Comparison of ENCODE assay signal across 17 cellular contexts in the genomic region with DNA sequence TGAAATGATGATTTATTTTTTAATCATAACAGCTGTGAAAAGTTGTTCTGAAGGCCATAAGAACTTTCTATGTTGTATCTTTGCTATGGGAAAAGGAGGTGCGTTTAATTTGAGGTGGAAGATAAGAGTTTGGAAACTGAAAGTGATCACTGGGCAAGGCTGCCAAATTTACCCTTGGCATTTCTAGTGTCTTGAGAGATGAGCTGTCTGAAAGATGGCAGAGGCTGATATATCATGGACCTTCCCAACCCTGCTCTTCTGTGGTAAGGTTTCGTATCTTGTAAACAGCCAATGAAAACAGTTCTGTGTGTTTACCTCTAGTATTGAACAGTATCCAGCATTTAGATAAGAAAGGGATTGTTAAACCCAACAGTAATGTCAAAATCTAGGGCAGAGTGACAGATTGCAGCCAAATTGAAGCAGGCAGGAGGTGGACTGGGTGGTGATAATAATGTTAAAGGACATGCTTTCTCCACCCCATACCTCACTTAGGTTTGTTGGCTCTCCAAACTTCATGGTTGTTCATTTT. TPM values are rescaled to one million over a fixed set of nuclear protein-coding genes. Genes with fewer than 3 reads are reported as not detected.
DNase-seq lines count a peak whose midpoint lies in the region; ATAC-seq and TF ChIP-seq lines count a peak whose summit lies in the region.
"Had no signal": no experiment of that assay in that cellular context is flagged by ENCODE, and none has a peak within 500 bp of the region (broad histone marks: within the 10 kb centered on the region; RNA-seq: fewer than 3 reads in every experiment).

No MANE protein-coding gene starts in this region.

- no peak overlapping the region for H3K4me3 ChIP-seq in KMS-11 (IDR thresholded peaks at IDR 0.05; ENCODE audit: insufficient read depth, low read depth, low read length)
- H3K4me3 ChIP-seq: PC-9 had no signal

- H3K79me2 ChIP-seq in KMS-11 (ENCODE audit: insufficient read depth, low read depth) = no peaks in the 10 kb centered on the region

- no peaks in the 10 kb centered on the region for H4K20me1 ChIP-seq in KMS-11 (ENCODE audit: insufficient read depth)

- no peak overlapping the region for H3K9ac ChIP-seq in KMS-11

- DNase-seq in activated T-cell treated with anti-CD3 and anti-CD28 coated beads, Interleukin-2, amount 50 U/mL, for 72 hours = no peak
- DNase-seq in activated T-cell treated with anti-CD3 and anti-CD28 coated beads, Interleukin-2, amount 50 U/mL, for 48 hours = no peak
- DNase-seq in stimulated activated naive CD8-positive, alpha-beta T cell treated with anti-CD3 and anti-CD28 coated beads, Interleukin-15, Interleukin-2, amounts not matched to agents 100 U/mL and 50 U/mL, for 24 hours = no peak
- no peak for DNase-seq in T1000 (lab: John Stamatoyannopoulos, UW)
- DNase-seq in pons (ENCODE audit: low spot score) = no peak
- DNase-seq: brain microvascular endothelial cell, cortex of kidney, GOT3, hypothalamus, kidney, mesendoderm, NCI-H2081, NCI-H526 treated with DMSO at 0.1 percent for 48 hours, PC-9 had no signal

- H3K4me2 ChIP-seq in KMS-11 = peak overlapping the region; percentile 45; the same call in 1 of the 2 replicates
- H3K4me2 ChIP-seq: PC-9 had no signal

- H3K4me3 Mint-ChIP-seq in activated T-cell treated with anti-CD3 and anti-CD28 coated beads, Interleukin-2, amount 50 U/mL, for 72 hours = peak overlapping the region; percentile 20 to 61
- H3K4me3 Mint-ChIP-seq in activated naive CD8-positive, alpha-beta T cell = peak overlapping the region; percentile 0

- peaks cover 43% of the 10 kb centered on the region for H3K4me1 ChIP-seq in KMS-11 (ENCODE audit: low read depth, poor library complexity, severe bottlenecking)

- H3K27me3 ChIP-seq in KMS-11 (ENCODE audit: insufficient read depth, low read depth) = no peaks in the 10 kb centered on the region
- H3K27me3 ChIP-seq: brain microvascular endothelial cell had no signal

- H2AFZ ChIP-seq in KMS-11 (ENCODE audit: low read depth) = no peak overlapping the region
- H2AFZ ChIP-seq: PC-9 had no signal

- H3K4me1 Mint-ChIP-seq in activated T-cell treated with anti-CD3 and anti-CD28 coated beads, Interleukin-2, amount 50 U/mL, for 72 hours (ENCODE audit: low read depth) = peaks cover 96% of the 10 kb centered on the region
- H3K4me1 Mint-ChIP-seq in activated naive CD8-positive, alpha-beta T cell (ENCODE audit: low read depth) = peaks cover 76% of the 10 kb centered on the region

- no peaks in the 10 kb centered on the region for H3K9me3 Mint-ChIP-seq in activated T-cell treated with anti-CD3 and anti-CD28 coated beads, Interleukin-2, amount 50 U/mL, for 72 hours
- H3K9me3 Mint-ChIP-seq in activated naive CD8-positive, alpha-beta T cell (ENCODE audit: low read depth) = no peaks in the 10 kb centered on the region

- ATAC-seq in activated T-cell treated with anti-CD3 and anti-CD28 coated beads, Interleukin-2, amount 50 U/mL, for 72 hours (replicated peaks in 1 of 2) = peak; percentile 22 to 38
- ATAC-seq in stimulated activated naive CD8-positive, alpha-beta T cell treated with anti-CD3 and anti-CD28 coated beads, Interleukin-15, Interleukin-2, amounts not matched to agents 100 U/mL and 50 U/mL, for 24 hours = peak; percentile 44
- no peak for ATAC-seq in HG02588 (IDR thresholded peaks at IDR 0.05; ENCODE audit: unreplicated experiment)

- peak overlapping the region; percentile 26 for H3K27ac Mint-ChIP-seq in activated T-cell treated with anti-CD3 and anti-CD28 coated beads, Interleukin-2, amount 50 U/mL, for 72 hours
- peak overlapping the region; percentile 0 for H3K27ac Mint-ChIP-seq in activated naive CD8-positive, alpha-beta T cell

- no peaks in the 10 kb centered on the region for H3K36me3 ChIP-seq in KMS-11 (ENCODE audit: insufficient read depth)
- H3K36me3 ChIP-seq: brain microvascular endothelial cell had no signal

- no peaks in the 10 kb centered on the region for H3K27me3 Mint-ChIP-seq in activated T-cell treated with anti-CD3 and anti-CD28 coated beads, Interleukin-2, amount 50 U/mL, for 72 hours (ENCODE audit: low read depth)
- no peaks in the 10 kb centered on the region for H3K27me3 Mint-ChIP-seq in activated naive CD8-positive, alpha-beta T cell

- H3K36me3 Mint-ChIP-seq in activated T-cell treated with anti-CD3 and anti-CD28 coated beads, Interleukin-2, amount 50 U/mL, for 72 hours (ENCODE audit: insufficient read depth in 2 of 2) = peaks cover 28 to 38% of the 10 kb centered on the region in 2 donors
- H3K36me3 Mint-ChIP-seq in activated naive CD8-positive, alpha-beta T cell = peaks cover 6% of the 10 kb centered on the region

- no peak for TF ChIP-seq CTCF in KMS-11 (conservative IDR thresholded peaks at IDR 0.05; ENCODE audit: low read depth, low read length)

- H3K27ac ChIP-seq in KMS-11 = no peak overlapping the region
- H3K27ac ChIP-seq: brain microvascular endothelial cell, PC-9 had no signal

RNA-seq across cellular contexts. Expression of gene NFKBIZ, which starts 15.8 kb away (rescaled TPM):
- 100 to 1,000 TPM; 116 to 208 TPM for total RNA-seq in activated T-cell treated with anti-CD3 and anti-CD28 coated beads, Interleukin-2, amount 50 U/mL, for 72 hours

RNA-seq across cellular contexts. Expression of gene NXPE3, which starts 54.5 kb away (rescaled TPM):
- total RNA-seq in activated T-cell treated with anti-CD3 and anti-CD28 coated beads, Interleukin-2, amount 50 U/mL, for 72 hours = 10 to 100 TPM; 22.7 to 25.0 TPM
